1 cellular context compared by ENCODE assay signal in genomic region chr1:6784560-6785317, GRCh38.
A peak's percentile ranks its signal among the peaks of the same experiment; 100 is the strongest.
TF ChIP-seq lines count a peak whose summit lies in the region.

No MANE protein-coding gene starts in this region.

TF ChIP-seq in H1, 55 proteins besides CTCF, POLR2A, EP300 and RAD21 (continued from another document):
- TF ChIP-seq SP2 (IDR thresholded peaks at IDR 0.05; ENCODE audit: low read length) (peak; percentile 89), NRF1 (IDR thresholded peaks at IDR 0.05; ENCODE audit: low read depth, low read length) (no peak), TCF12 (IDR thresholded peaks at IDR 0.05; ENCODE audit: low read depth, low read length) (no peak), SIX5 (IDR thresholded peaks at IDR 0.05; ENCODE audit: low read depth, low read length) (no peak), BACH1 (IDR thresholded peaks at IDR 0.05; ENCODE audit: low read length) (peak; percentile 68; the same call in 1 of the 2 replicates), ATF2 (IDR thresholded peaks at IDR 0.05; ENCODE audit: low read length) (no peak), TBP (IDR thresholded peaks at IDR 0.05; ENCODE audit: low read depth, low read length) (no peak; the same call in 1 of the 2 replicates), BRCA1 (IDR thresholded peaks at IDR 0.05; ENCODE audit: low read depth, low read length) (no peak), SP1 (IDR thresholded peaks at IDR 0.05; ENCODE audit: low read depth, low read length) (peak; percentile 99), CTBP2 (IDR thresholded peaks at IDR 0.05; ENCODE audit: borderline replicate concordance, insufficient read depth, insufficient read length, low read length) (peak; percentile 42), SRF (IDR thresholded peaks at IDR 0.05; ENCODE audit: low read depth, low read length) (no peak), E2F6 (IDR thresholded peaks at IDR 0.05) (peak; percentile 94), USF2 (IDR thresholded peaks at IDR 0.05; ENCODE audit: low read length) (peak; percentile 76), CHD1 (IDR thresholded peaks at IDR 0.05; ENCODE audit: low read depth, low read length) (no peak), HDAC2 (IDR thresholded peaks at IDR 0.05; ENCODE audit: borderline replicate concordance in 1 of 2, low read depth in 2 of 2, low read length in 2 of 2) (0 out of 4 replicates have a peak, but pooled peaks of 1 of the 2 experiments have one; percentile 69), GABPA (IDR thresholded peaks at IDR 0.05; ENCODE audit: borderline replicate concordance, insufficient read depth, low read length) (no peak), CHD2 (IDR thresholded peaks at IDR 0.05; ENCODE audit: low read length) (peak; percentile 91), ASH2L (IDR thresholded peaks at IDR 0.05; ENCODE audit: low read length) (no peak), ZNF274 (IDR thresholded peaks at IDR 0.05; ENCODE audit: borderline replicate concordance, extremely low read depth, low read length) (no peak), TAF1 (IDR thresholded peaks at IDR 0.05; ENCODE audit: low read depth, low read length) (peak; percentile 79), YY1 (IDR thresholded peaks at IDR 0.05; ENCODE audit: low read depth, low read length) (no peak), RNF2 (IDR thresholded peaks at IDR 0.05; ENCODE audit: borderline replicate concordance, low read depth, low read length, missing control alignments, poor library complexity, severe bottlenecking) (no peak), RFX5 (IDR thresholded peaks at IDR 0.05; ENCODE audit: borderline replicate concordance, low read depth, low read length) (no peak), SP4 (IDR thresholded peaks at IDR 0.05; ENCODE audit: low read length) (peak; percentile 90), CBX5 (IDR thresholded peaks at IDR 0.05; ENCODE audit: low read depth, low read length) (no peak), SIRT6 (IDR thresholded peaks at IDR 0.05; ENCODE audit: low read length) (no peak), TEAD4 (IDR thresholded peaks at IDR 0.05; ENCODE audit: low read depth, low read length) (0 out of 2 replicates have a peak, but pooled peaks have one; percentile 2), TAF7 (optimal IDR thresholded peaks at IDR 0.05; ENCODE audit: borderline replicate concordance, low read depth, low read length) (no peak), PHF8 (conservative IDR thresholded peaks at IDR 0.05; ENCODE audit: low read depth, low read length) (peak; percentile 98), JUND (IDR thresholded peaks at IDR 0.05; ENCODE audit: low read length) (peak; percentile 92), CREB1 (IDR thresholded peaks at IDR 0.05) (peak; percentile 52), POLR2AphosphoS5 (IDR thresholded peaks at IDR 0.05; ENCODE audit: low read depth, low read length) (peak; percentile 61), EGR1 (IDR thresholded peaks at IDR 0.05; ENCODE audit: borderline replicate concordance, low read depth, low read length) (peak; percentile 58), NANOG (IDR thresholded peaks at IDR 0.05; ENCODE audit: insufficient read depth, low read depth, low read length, poor library complexity, severe bottlenecking) (no peak)
